In genomic region chr6:157379656-157380457, GRCh38 we compare ENCODE assay signal across 8 cellular contexts. TPM values are rescaled to one million over a fixed set of nuclear protein-coding genes. Genes with fewer than 3 reads are reported as not detected.
DNase-seq lines count a peak whose midpoint lies in the region; ATAC-seq and TF ChIP-seq lines count a peak whose summit lies in the region.

No MANE protein-coding gene starts in this region.

- peak; percentile 83 for ATAC-seq in GM21515 (IDR thresholded peaks at IDR 0.05; ENCODE audit: unreplicated experiment)

- peak overlapping the region; percentile 71 for H3K4me3 Mint-ChIP-seq in endodermal cell

- H3K4me3 ChIP-seq in HUES6 (ENCODE audit: low read depth, low read length) (peak overlapping the region; percentile 90), NT2/D1 (ENCODE audit: insufficient read length, low read depth) (peak overlapping the region; percentile 67), endodermal cell (ENCODE audit: low read length) (peak overlapping the region; percentile 85), mesodermal cell (ENCODE audit: extremely low read depth, insufficient read depth, low read length, poor library complexity, severe bottlenecking) (peak overlapping the region; percentile 97)

- H3K27ac ChIP-seq in HUES6 (ENCODE audit: low read depth, low read length) (no peak overlapping the region; the same call in 1 of the 2 replicates), endodermal cell (ENCODE audit: low read depth, low read length) (no peak overlapping the region), mesodermal cell (ENCODE audit: low read depth, low read length, severe bottlenecking) (peak overlapping the region; percentile 57)

- no peaks in the 10 kb centered on the region for H3K36me3 Mint-ChIP-seq in endodermal cell (ENCODE audit: low read depth)

- peaks cover 8% of the 10 kb centered on the region for H3K4me1 Mint-ChIP-seq in endodermal cell

- WGBS in endodermal cell (ENCODE audit: insufficient coverage in 1 of 2, insufficient read length in 1 of 2), 2 experiments: 4 to 16% methylated on average over 9 to 45 of the region's 45 CpGs
- 1% methylated on average over 28 to 32 of the region's 45 CpGs for WGBS in mesodermal cell (ENCODE audit: insufficient coverage in 2 of 2), 2 experiments

- no peak overlapping the region for H3K27ac Mint-ChIP-seq in endodermal cell

- H3K9ac ChIP-seq in HUES6 (ENCODE audit: low read length): peak overlapping the region; percentile 69
- H3K9ac ChIP-seq in NT2/D1 (ENCODE audit: insufficient read length, low read depth): peak overlapping the region; percentile 85
- no peak overlapping the region for H3K9ac ChIP-seq in endodermal cell (ENCODE audit: extremely low read depth, low read length, poor library complexity, severe bottlenecking)

- DNase-seq in D341Med (ENCODE audit: low spot score) (peak; percentile 90), NT2/D1 (ENCODE audit: low read depth, low spot score) (peak; percentile 83), endodermal cell (peak; percentile 96)
- DNase-seq in activated CD8-positive, alpha-beta memory T cell treated with anti-CD3 and anti-CD28 coated beads, Interleukin-2, amount 50 U/mL, for 1 hour (ENCODE audit: extremely low read depth): peak; percentile 64
- peak; percentile 82 for DNase-seq in stimulated activated CD8-positive, alpha-beta memory T cell treated with anti-CD3 and anti-CD28 coated beads, Interleukin-15, amount 100 ng/mL, for 1 hour (ENCODE audit: low read depth)

- peaks cover 26% of the 10 kb centered on the region for H3K27me3 ChIP-seq in HUES6 (ENCODE audit: control insufficient read depth, insufficient read depth, low read length)
- H3K27me3 ChIP-seq in NT2/D1 (ENCODE audit: insufficient read depth, insufficient read length): peaks cover 17% of the 10 kb centered on the region
- peaks cover 24% of the 10 kb centered on the region for H3K27me3 ChIP-seq in endodermal cell (ENCODE audit: control insufficient read depth, insufficient read depth, low read length, poor library complexity, severe bottlenecking)

- H3K4me1 ChIP-seq in HUES6 (ENCODE audit: control insufficient read depth, insufficient read depth, low read length) (peaks cover 19% of the 10 kb centered on the region), NT2/D1 (ENCODE audit: insufficient read depth, insufficient read length) (no peaks in the 10 kb centered on the region), endodermal cell (ENCODE audit: control insufficient read depth, insufficient read depth, low read length) (no peaks in the 10 kb centered on the region), mesodermal cell (ENCODE audit: control insufficient read depth, insufficient read depth, low read length, poor library complexity, severe bottlenecking) (no peaks in the 10 kb centered on the region)

- H3K27me3 Mint-ChIP-seq in endodermal cell (ENCODE audit: insufficient read depth): peaks cover 29% of the 10 kb centered on the region

- TF ChIP-seq CTCF in endodermal cell (conservative IDR thresholded peaks at IDR 0.05): no peak

- H3K36me3 ChIP-seq in HUES6 (ENCODE audit: control insufficient read depth, insufficient read depth, low read length) (no peaks in the 10 kb centered on the region), NT2/D1 (ENCODE audit: insufficient read depth, insufficient read length, low read length) (no peaks in the 10 kb centered on the region), endodermal cell (ENCODE audit: control insufficient read depth, insufficient read depth, low read length) (no peaks in the 10 kb centered on the region), mesodermal cell (ENCODE audit: control insufficient read depth, insufficient read depth, low read length) (no peaks in the 10 kb centered on the region)

- H3K9me3 ChIP-seq in HUES6 (ENCODE audit: control insufficient read depth, insufficient read depth, low read depth, low read length): no peaks in the 10 kb centered on the region
- H3K9me3 ChIP-seq in NT2/D1 (ENCODE audit: insufficient read depth, low read length): no peaks in the 10 kb centered on the region
- H3K9me3 ChIP-seq in endodermal cell (ENCODE audit: control insufficient read depth, low read length): no peaks in the 10 kb centered on the region
- H3K9me3 ChIP-seq in mesodermal cell (ENCODE audit: control insufficient read depth, low read length): no peaks in the 10 kb centered on the region

- H3K9me3 Mint-ChIP-seq in endodermal cell: no peaks in the 10 kb centered on the region

RNA-seq across cellular contexts. Expression of gene ZDHHC14, which starts 1.1 kb away (rescaled TPM):
- 1 to 10 TPM; 2.3 to 4.5 TPM for total RNA-seq in endodermal cell
- 1.9 TPM for polyA plus RNA-seq in endodermal cell (2013, experiment 1 of 2)
- 2.4 TPM for polyA plus RNA-seq in endodermal cell (2013, experiment 2 of 2)
- 3.7 TPM for polyA plus RNA-seq in mesodermal cell (2013, experiment 1 of 2)
- 3.2 TPM for polyA plus RNA-seq in mesodermal cell (2013, experiment 2 of 2)

RNA-seq across cellular contexts. Expression of gene TMEM242, which starts 56.5 kb away (rescaled TPM):
- total RNA-seq in endodermal cell: 10 to 100 TPM; 10.8 to 11.7 TPM
- 9.6 TPM for polyA plus RNA-seq in endodermal cell (2013, experiment 1 of 2)
- polyA plus RNA-seq in endodermal cell (2013, experiment 2 of 2): 7.7 TPM
- 6.6 TPM for polyA plus RNA-seq in mesodermal cell (2013, experiment 1 of 2)
- 7.2 TPM for polyA plus RNA-seq in mesodermal cell (2013, experiment 2 of 2)
